ENCODE assay signal across 1 cellular context in genomic region chr12:1594295-1595025, GRCh38.
TF ChIP-seq lines count a peak whose summit lies in the region.

TSS of gene FBXL14 (minus strand) at chr12:1594581. CDS start at chr12:1594066, 515 bp downstream.

TF ChIP-seq in WTC11, 78 proteins besides CTCF, POLR2A, EP300 and RAD21 (continued from another document):
- peak; percentile 81 for TF ChIP-seq USF1 (CRISPR knock-in tag; IDR thresholded peaks at IDR 0.05)
- no peak for TF ChIP-seq NR3C1 (CRISPR knock-in tag; conservative IDR thresholded peaks at IDR 0.05; ENCODE audit: low read depth)
- TF ChIP-seq TP53 (CRISPR knock-in tag; IDR thresholded peaks at IDR 0.05), result no peak
- 0 out of 2 replicates have a peak, but pooled peaks have one; percentile 0 for TF ChIP-seq KAT7 (CRISPR knock-in tag; IDR thresholded peaks at IDR 0.05; ENCODE audit: borderline replicate concordance)
- no peak for TF ChIP-seq JUN (CRISPR knock-in tag; IDR thresholded peaks at IDR 0.05)
- peak; percentile 25; the same call in 1 of the 2 replicates for TF ChIP-seq ARID4B (CRISPR knock-in tag; IDR thresholded peaks at IDR 0.05; ENCODE audit: borderline replicate concordance)
- no peak for TF ChIP-seq E2F4 (CRISPR knock-in tag; IDR thresholded peaks at IDR 0.05; ENCODE audit: borderline replicate concordance, low read depth)
- TF ChIP-seq SOX15 (CRISPR knock-in tag; IDR thresholded peaks at IDR 0.05), result no peak
- no peak for TF ChIP-seq ZNF317 (CRISPR knock-in tag; IDR thresholded peaks at IDR 0.05; ENCODE audit: borderline replicate concordance, low read depth)
- no peak for TF ChIP-seq CBFB (CRISPR knock-in tag; IDR thresholded peaks at IDR 0.05; ENCODE audit: low read depth)
- 0 out of 2 replicates have a peak, but pooled peaks have one; percentile 25 for TF ChIP-seq FOXK1 (CRISPR knock-in tag; IDR thresholded peaks at IDR 0.05)
TF ChIP-seq in WTC11: peak in this region for 9.
